ENCODE assay signal across 8 cellular contexts in genomic region chr20:31835977-31836852, GRCh38. TPM values are rescaled to one million over a fixed set of nuclear protein-coding genes. Genes with fewer than 3 reads are reported as not detected.
DNase-seq lines count a peak whose midpoint lies in the region; ATAC-seq, FAIRE-seq and TF ChIP-seq lines count a peak whose summit lies in the region.

No MANE protein-coding gene starts in this region.

- peak overlapping the region; percentile 73 for H2AFZ ChIP-seq in K562 (ENCODE audit: low read depth, low read length)

- peak overlapping the region; percentile 35 to 68; a peak in 3 of 4 replicates for H3K9ac ChIP-seq in K562 (ENCODE audit: insufficient read depth in 1 of 2, low read depth in 2 of 2, low read length in 2 of 2)

- no peaks in the 10 kb centered on the region for H3K9me1 ChIP-seq in K562 (ENCODE audit: control insufficient read depth, insufficient read depth, low read length)

- H4K20me1 ChIP-seq in K562 (replicated peaks; ENCODE audit: control insufficient read depth, insufficient read depth, low read length) = 0 out of 2 replicates have a peak, but pooled peaks cover 6% of the 10 kb centered on the region

- no peaks in the 10 kb centered on the region for H3K79me2 ChIP-seq in K562 (ENCODE audit: control insufficient read depth, insufficient read depth, low read length)

- in situ Hi-C loops in K562 (cut with MboI) = loop anchor here (25.0 kb wide), 1 partner anchor 826 kb away; the partner anchor contains the start of gene C20orf203

- peak overlapping the region; percentile 39 for H3K4me2 ChIP-seq in K562 (ENCODE audit: insufficient read depth, low read length)

- TF ChIP-seq CTCF in K562 (IDR thresholded peaks at IDR 0.05 in 2 of 3, conservative IDR thresholded peaks at IDR 0.05 in 1 of 3; ENCODE audit: insufficient read depth in 2 of 3, low read depth in 1 of 3, low read length in 3 of 3) (no peak), stomach (IDR thresholded peaks at IDR 0.05) (no peak)

- no peak for TF ChIP-seq RAD21 in K562 (CRISPR knock-in tag; conservative IDR thresholded peaks at IDR 0.05 in 1 of 2, IDR thresholded peaks at IDR 0.05 in 1 of 2)

- BruUV-seq in K562 (replicated peaks; lab: Mats Ljungman, UMichigan) = no TSS peak

- CTCF ChIA-PET in K562 (lab: Yijun Ruan, JAX; ENCODE audit: low intra/inter-chr PET ratio) = no interaction called here

- POLR2A ChIA-PET in K562 (lab: Yijun Ruan, JAX) = interaction anchor here (0.7 to 1.3 kb wide), 6 partner anchors 11 to 194 kb away, joined by 3 to 5 read pairs (median 3); no protein-coding TSS in a partner anchor

- H3K27ac ChIP-seq in K562 (ENCODE audit: extremely low read depth, low read depth, low read length) = peak overlapping the region; percentile 49; the same call in 2 of the 3 replicates
- peak overlapping the region in 1 of 5 donors; percentile 46 for H3K27ac ChIP-seq in stomach

- intact Hi-C loops in K562 (cut with micrococcal nuclease) (loop anchor here (5.0 kb wide), 1 partner anchor 274 kb away; no protein-coding TSS in a partner anchor), stomach (cut with DNase I; ENCODE audit: low total_unique reads) (no loop called here)

- H3K4me1 ChIP-seq in K562 (replicated peaks in 1 of 2; ENCODE audit: control insufficient read depth in 2 of 2, insufficient read depth in 2 of 2, low read length in 2 of 2) = peaks cover 35 to 51% of the 10 kb centered on the region in 2 experiments
- H3K4me1 ChIP-seq in stomach = peaks cover 10 to 36% (median 17%) of the 10 kb centered on the region in 4 donors

- DNase-seq in activated CD4-positive, alpha-beta T cell treated with anti-CD3 and anti-CD28 coated beads, Interleukin-2, amount 50 U/mL, for 48 hours = peak; percentile 21 to 29
- no peak for DNase-seq in activated CD4-positive, alpha-beta T cell treated with anti-CD3 and anti-CD28 coated beads for 4 hours
- DNase-seq in NOMO-1 treated with dmso at 0.1 percent for 144 hours (lab: John Stamatoyannopoulos, UW; ENCODE audit: unreplicated experiment) (peak; percentile 72), K562 (ENCODE audit: extremely low read depth in 1 of 4, low spot score in 3 of 4) (peak; percentile 87 to 90 (median 88)), islet precursor cell (peak; percentile 94), stomach (peak; percentile 65), T-helper 9 cell (no peak)

- H3K9me3 ChIP-seq in K562 (replicated peaks; ENCODE audit: control insufficient read depth, insufficient read depth, low read depth, low read length) (no peaks in the 10 kb centered on the region), stomach (no peaks in the 10 kb centered on the region)

- no peaks in the 10 kb centered on the region for H3K36me3 ChIP-seq in K562 (ENCODE audit: control insufficient read depth, insufficient read depth, low read length)
- H3K36me3 ChIP-seq in stomach = no peaks in the 10 kb centered on the region

- TF ChIP-seq EP300 in K562 (IDR thresholded peaks at IDR 0.05; ENCODE audit: low read length) (peak; percentile 46; the same call in 1 of the 2 replicates), stomach (IDR thresholded peaks at IDR 0.05) (no peak)

- WGBS in K562 (ENCODE audit: insufficient coverage, low coverage, missing lambda C conversion rate) = 15% methylated on average over 14 of the region's 14 CpGs
- 33 to 47% (median 36%) methylated on average over 11 to 14 of the region's 14 CpGs for WGBS in stomach, 5 donors

- H3K4me3 ChIP-seq in K562 (no peak overlapping the region), stomach (no peak overlapping the region)

- H3K27me3 ChIP-seq in K562 (ENCODE audit: control insufficient read depth in 2 of 2, insufficient read depth in 2 of 2, low read length in 2 of 2) (no peaks in the 10 kb centered on the region), stomach (peaks cover 0 to 10% (median 0%) of the 10 kb centered on the region in 3 donors)

- TF ChIP-seq POLR2A in K562 (conservative IDR thresholded peaks at IDR 0.05) (no peak), stomach (IDR thresholded peaks at IDR 0.05) (no peak)

- FAIRE-seq in K562 (lab: Jason Lieb, UNC) = peak; percentile 90

- ATAC-seq in HG02678 (IDR thresholded peaks at IDR 0.05; ENCODE audit: unreplicated experiment) = peak; percentile 70
- peak; percentile 87 for ATAC-seq in K562

RNA-seq across cellular contexts. Expression of gene FOXS1, which starts 9.2 kb away (rescaled TPM):
- total RNA-seq in K562 (2011; cell fraction: chromatin; rRNA removed; ENCODE audit: low replicate concordance) = not detected in 2 replicates
- not detected in 2 replicates for total RNA-seq in K562 (2011; cell fraction: nucleolus; rRNA removed)
- total RNA-seq in K562 (2011; cell fraction: nucleoplasm; rRNA removed) = not detected in 2 replicates
- total RNA-seq in K562 (2014; rRNA removed) = not detected in 2 replicates
- not detected in 2 replicates for total RNA-seq in K562 (2014; rRNA removed; fragmentation: Illumina TruSeq; extraction: Trizol)
- total RNA-seq in K562 (2015; rRNA removed; fragmentation: Illumina TruSeq; extraction: Trizol) = not detected in 2 replicates
- not detected in 2 replicates for total RNA-seq in K562 (2021)
- not detected in 2 replicates for polyA plus RNA-seq in K562 (2011; rRNA removed)
- polyA plus RNA-seq in K562 (2011; cell fraction: cytosol; rRNA removed) = not detected in 2 replicates
- polyA plus RNA-seq in K562 (2011; cell fraction: nucleus; rRNA removed) = not detected in 2 replicates
- polyA plus RNA-seq in K562 (2012) = not detected in 2 replicates
- not detected in 2 replicates for polyA plus RNA-seq in K562 (2014; fragmentation: Illumina TruSeq; extraction: Trizol)
- not detected for polyA plus RNA-seq in K562 (2014; fragmentation: Nextera tagmentation; extraction: Ambion mirVana)
- polyA plus RNA-seq in K562 (2014; rRNA removed) = not detected in 2 replicates
- not detected in 2 replicates for polyA minus RNA-seq in K562 (2011; rRNA and poly(A)+ RNA removed)
- polyA minus RNA-seq in K562 (2011; cell fraction: cytosol; rRNA and poly(A)+ RNA removed) = not detected in 2 replicates
- polyA minus RNA-seq in K562 (2011; cell fraction: nucleus; rRNA and poly(A)+ RNA removed) = not detected in 2 replicates
- total RNA-seq in stomach = 1 to 10 TPM in 1 of 5 donors, not detected in 4; 1.1 TPM
- under 1 TPM in 2 of 3 donors, not detected in 1; 0.43 to 0.44 TPM for polyA plus RNA-seq in stomach

RNA-seq across cellular contexts. Expression of gene MYLK2, which starts 17.1 kb away (rescaled TPM):
- total RNA-seq in K562 (2011; cell fraction: chromatin; rRNA removed; ENCODE audit: low replicate concordance) = 0.53 and 0.69 TPM in 2 replicates
- 0.33 and 0.79 TPM in 2 replicates for total RNA-seq in K562 (2011; cell fraction: nucleolus; rRNA removed)
- 0.31 and 0.44 TPM in 2 replicates for total RNA-seq in K562 (2011; cell fraction: nucleoplasm; rRNA removed)
- total RNA-seq in K562 (2014; rRNA removed) (0.33 and 0.45 TPM in 2 replicates), K562 (2014; rRNA removed; fragmentation: Illumina TruSeq; extraction: Trizol) (0.07 and 0.10 TPM in 2 replicates), K562 (2015; rRNA removed; fragmentation: Illumina TruSeq; extraction: Trizol) (0.18 and 0.30 TPM in 2 replicates), K562 (2021) (0.25 and 0.53 TPM in 2 replicates), stomach (under 1 TPM in 2 of 5 donors, not detected in 3; 0.37 to 0.45 TPM)
- polyA plus RNA-seq in K562 (2011; rRNA removed) (0.15 and 0.22 TPM in 2 replicates), K562 (2014; fragmentation: Illumina TruSeq; extraction: Trizol) (0.12 and 0.26 TPM in 2 replicates), K562 (2014; fragmentation: Nextera tagmentation; extraction: Ambion mirVana) (not detected), K562 (2014; rRNA removed) (0.28 and 0.41 TPM in 2 replicates), stomach (under 1 TPM; 0.19 to 0.43 (median 0.31) TPM)
- 0.13 and 0.18 TPM in 2 replicates for polyA plus RNA-seq in K562 (2011; cell fraction: cytosol; rRNA removed)
- polyA plus RNA-seq in K562 (2011; cell fraction: nucleus; rRNA removed) = 0.79 and 0.84 TPM in 2 replicates
- polyA plus RNA-seq in K562 (2012) = 0.25 and 0.43 TPM in 2 replicates
- polyA minus RNA-seq in K562 (2011; rRNA and poly(A)+ RNA removed) = 0.11 and 0.18 TPM in 2 replicates
- not detected in 2 replicates for polyA minus RNA-seq in K562 (2011; cell fraction: cytosol; rRNA and poly(A)+ RNA removed)
- 0.13 and 0.78 TPM in 2 replicates for polyA minus RNA-seq in K562 (2011; cell fraction: nucleus; rRNA and poly(A)+ RNA removed)

RNA-seq across cellular contexts. Expression of gene DUSP15, which starts 34.1 kb away (rescaled TPM):
- 0.53 TPM in 1 of 2 replicates, not detected in the other for total RNA-seq in K562 (2011; cell fraction: chromatin; rRNA removed; ENCODE audit: low replicate concordance)
- 0.33 and 0.39 TPM in 2 replicates for total RNA-seq in K562 (2011; cell fraction: nucleolus; rRNA removed)
- total RNA-seq in K562 (2011; cell fraction: nucleoplasm; rRNA removed) = 0.29 and 0.84 TPM in 2 replicates
- total RNA-seq in K562 (2014; rRNA removed) = not detected in 2 replicates
- not detected in 2 replicates for total RNA-seq in K562 (2014; rRNA removed; fragmentation: Illumina TruSeq; extraction: Trizol)
- total RNA-seq in K562 (2015; rRNA removed; fragmentation: Illumina TruSeq; extraction: Trizol) = not detected in 2 replicates
- not detected in 2 replicates for total RNA-seq in K562 (2021)
- not detected in 2 replicates for polyA plus RNA-seq in K562 (2011; rRNA removed)
- 0.09 and 0.16 TPM in 2 replicates for polyA plus RNA-seq in K562 (2011; cell fraction: cytosol; rRNA removed)
- polyA plus RNA-seq in K562 (2011; cell fraction: nucleus; rRNA removed) = 0.15 and 0.28 TPM in 2 replicates
- 0.22 TPM in 1 of 2 replicates, not detected in the other for polyA plus RNA-seq in K562 (2012)
- polyA plus RNA-seq in K562 (2014; fragmentation: Illumina TruSeq; extraction: Trizol) = not detected in 2 replicates
- polyA plus RNA-seq in K562 (2014; fragmentation: Nextera tagmentation; extraction: Ambion mirVana) = not detected
- polyA plus RNA-seq in K562 (2014; rRNA removed) = 0.34 and 0.66 TPM in 2 replicates
- polyA minus RNA-seq in K562 (2011; rRNA and poly(A)+ RNA removed) = not detected in 2 replicates
- polyA minus RNA-seq in K562 (2011; cell fraction: cytosol; rRNA and poly(A)+ RNA removed) = not detected in 2 replicates
- polyA minus RNA-seq in K562 (2011; cell fraction: nucleus; rRNA and poly(A)+ RNA removed) = not detected in 2 replicates
- 1 to 10 TPM in 1 of 5 donors, under 1 TPM in 1, not detected in 3; 0.45 to 3.9 TPM for total RNA-seq in stomach
- polyA plus RNA-seq in stomach = 1 to 10 TPM; 2.1 to 4.7 (median 2.9) TPM

RNA-seq across cellular contexts. Expression of gene TTLL9, which starts 34.2 kb away (rescaled TPM):
- not detected in 2 replicates for total RNA-seq in K562 (2011; cell fraction: chromatin; rRNA removed; ENCODE audit: low replicate concordance)
- total RNA-seq in K562 (2011; cell fraction: nucleolus; rRNA removed) = not detected in 2 replicates
- total RNA-seq in K562 (2011; cell fraction: nucleoplasm; rRNA removed) = not detected in 2 replicates
- not detected in 2 replicates for total RNA-seq in K562 (2014; rRNA removed)
- total RNA-seq in K562 (2014; rRNA removed; fragmentation: Illumina TruSeq; extraction: Trizol) = not detected in 2 replicates
- total RNA-seq in K562 (2015; rRNA removed; fragmentation: Illumina TruSeq; extraction: Trizol) = not detected in 2 replicates
- total RNA-seq in K562 (2021) = not detected in 2 replicates
- not detected in 2 replicates for polyA plus RNA-seq in K562 (2011; rRNA removed)
- polyA plus RNA-seq in K562 (2011; cell fraction: cytosol; rRNA removed) = not detected in 2 replicates
- polyA plus RNA-seq in K562 (2011; cell fraction: nucleus; rRNA removed) = not detected in 2 replicates
- not detected in 2 replicates for polyA plus RNA-seq in K562 (2012)
- not detected in 2 replicates for polyA plus RNA-seq in K562 (2014; fragmentation: Illumina TruSeq; extraction: Trizol)
- polyA plus RNA-seq in K562 (2014; fragmentation: Nextera tagmentation; extraction: Ambion mirVana) = under 1 TPM in 1 of 2 experiments, not detected in 1; 0.06 TPM
- polyA plus RNA-seq in K562 (2014; rRNA removed) = 0.07 TPM in 1 of 2 replicates, not detected in the other
- not detected in 2 replicates for polyA minus RNA-seq in K562 (2011; rRNA and poly(A)+ RNA removed)
- polyA minus RNA-seq in K562 (2011; cell fraction: cytosol; rRNA and poly(A)+ RNA removed) = not detected in 2 replicates
- polyA minus RNA-seq in K562 (2011; cell fraction: nucleus; rRNA and poly(A)+ RNA removed) = not detected in 2 replicates
- total RNA-seq in stomach = under 1 TPM in 2 of 5 donors, not detected in 3; 0.18 to 0.43 TPM
- under 1 TPM in 1 of 3 donors, not detected in 2; 0.15 TPM for polyA plus RNA-seq in stomach

Comparison
In these comparisons a context has a peak if more than half of its experiments do, and no peak if none do; other contexts are left out.
1. DNase-seq: peak in activated CD4-positive, alpha-beta T cell treated with anti-CD3 and anti-CD28 coated beads, Interleukin-2, amount 50 U/mL, for 48 hours (2 of 2), NOMO-1 treated with dmso at 0.1 percent for 144 hours (single experiment), K562 (4 of 4), islet precursor cell (single experiment) and stomach (single experiment); none in activated CD4-positive, alpha-beta T cell treated with anti-CD3 and anti-CD28 coated beads for 4 hours (0 of 2) and T-helper 9 cell (single experiment).